In the genomic region with DNA sequence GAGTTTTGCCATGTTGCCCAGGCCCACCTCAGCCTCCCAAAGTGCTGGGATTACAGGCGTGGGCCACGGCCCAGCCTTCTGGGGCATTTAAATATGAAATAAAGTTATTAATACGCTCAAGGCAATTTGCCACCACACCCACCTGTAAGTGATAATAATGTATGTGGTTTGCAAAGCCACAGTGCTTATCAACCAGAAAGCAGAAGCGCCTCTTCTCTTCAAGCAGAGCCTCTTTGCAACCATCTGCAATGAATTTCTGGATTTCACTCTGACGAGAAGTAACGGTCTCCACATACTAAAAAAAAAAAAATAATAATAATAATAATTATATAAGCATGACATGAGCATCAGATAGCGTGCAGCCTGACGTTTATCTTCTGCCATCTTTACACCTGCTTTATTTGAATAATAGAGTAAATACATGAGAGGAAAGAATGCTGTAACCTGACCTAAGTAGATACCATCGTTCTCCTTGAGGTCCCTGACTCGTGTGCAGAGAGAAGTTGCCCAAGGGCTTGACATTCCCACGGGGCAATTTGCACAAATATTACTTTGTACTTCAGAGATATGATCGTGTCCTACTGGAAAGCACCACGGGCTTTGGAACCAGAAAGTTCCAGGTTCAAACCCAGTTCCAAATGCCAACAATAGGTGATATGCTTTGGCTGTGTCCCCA, we compare ENCODE assay signal across 12 cellular contexts. TPM values are rescaled to one million over a fixed set of nuclear protein-coding genes. Genes with fewer than 3 reads are reported as not detected.
A peak's percentile ranks its signal among the peaks of the same experiment; 100 is the strongest.
DNase-seq lines count a peak whose midpoint lies in the region; ATAC-seq and TF ChIP-seq lines count a peak whose summit lies in the region.
"Had no signal": no experiment of that assay in that cellular context is flagged by ENCODE, and none has a peak within 500 bp of the region (broad histone marks: within the 10 kb centered on the region; RNA-seq: fewer than 3 reads in every experiment).

No MANE protein-coding gene starts in this region.

- intact Hi-C loops in spleen (cut with DNase I; ENCODE audit: low total_unique reads) = no loop called here

- H3K27me3 ChIP-seq in spleen (replicated peaks in 1 of 7) = no peaks in the 10 kb centered on the region
- H3K27me3 ChIP-seq: adrenal gland, SJSA1 had no signal

- peaks cover 0 to 6% (median 0%) of the 10 kb centered on the region in 8 donors for H3K9me3 ChIP-seq in spleen
- H3K9me3 ChIP-seq: adrenal gland, SJSA1 had no signal

- H3K36me3 ChIP-seq in spleen = peaks cover 0 to 15% (median 0%) of the 10 kb centered on the region in 6 donors
- H3K36me3 ChIP-seq: adrenal gland had no signal

- TF ChIP-seq CTCF in spleen (IDR thresholded peaks at IDR 0.05 in 8 of 11, conservative IDR thresholded peaks at IDR 0.05 in 3 of 11) (no peak), omental fat pad (IDR thresholded peaks at IDR 0.05) (no peak)

- H3K4me1 ChIP-seq in spleen = peaks cover 0 to 26% (median 8%) of the 10 kb centered on the region in 6 donors
- H3K4me1 ChIP-seq: adrenal gland, SJSA1 had no signal

- peak; percentile 79 for ATAC-seq in GM18909 (IDR thresholded peaks at IDR 0.05; ENCODE audit: poor library complexity, unreplicated experiment)
- peak; percentile 78 for ATAC-seq in HG02623 (IDR thresholded peaks at IDR 0.05; ENCODE audit: unreplicated experiment)
- ATAC-seq in HG03521 (IDR thresholded peaks at IDR 0.05; ENCODE audit: unreplicated experiment) = peak; percentile 64
- no peak for ATAC-seq in omental fat pad (ENCODE audit: low FRiP score)
- ATAC-seq: sciatic nerve had no signal

- DNase-seq in spleen (peak; percentile 30), NCI-H2029 (lab: John Stamatoyannopoulos, UW) (no peak), omental fat pad (ENCODE audit: low spot score) (no peak)
- no peak for DNase-seq in activated CD4-positive, alpha-beta T cell treated with anti-CD3 and anti-CD28 coated beads, Interleukin-2, amount 50 U/mL, for 4 hours
- DNase-seq: adrenal gland, DND-41, NCI-H446 treated with DMSO at 0.1 percent for 48 hours had no signal

- no peak for TF ChIP-seq POLR2A in spleen (IDR thresholded peaks at IDR 0.05)

- no peak overlapping the region for H3K4me3 ChIP-seq in spleen
- H3K4me3 ChIP-seq: adrenal gland, SJSA1 had no signal

- 63 to 76% (median 68%) methylated on average over 13 of the region's 13 CpGs for WGBS in spleen, 5 donors

- no peak overlapping the region for H3K27ac ChIP-seq in spleen
- H3K27ac ChIP-seq: adrenal gland, SJSA1 had no signal

RNA-seq across cellular contexts. Expression of a gene that starts 34.0 kb away (rescaled TPM):
- total RNA-seq in spleen (100 to 1,000 TPM in 4 of 7 donors, 10 to 100 TPM in 3; 59.3 to 264 (median 191) TPM), omental fat pad (100 to 1,000 TPM in 1 of 4 donors, 10 to 100 TPM in 3; 39.0 to 126 (median 71.8) TPM)
- 100 to 1,000 TPM in 2 of 3 donors, 10 to 100 TPM in 1; 100.0 to 229 (median 164) TPM for polyA plus RNA-seq in spleen
